ENCODE assay signal across 19 cellular contexts in genomic region chr3:62139957-62140356, GRCh38.
DNase-seq lines count a peak whose midpoint lies in the region; ATAC-seq and TF ChIP-seq lines count a peak whose summit lies in the region.
"Had no signal": no experiment of that assay in that cellular context is flagged by ENCODE, and none has a peak within 500 bp of the region (broad histone marks: within the 10 kb centered on the region; RNA-seq: fewer than 3 reads in every experiment).

No MANE protein-coding gene starts in this region.

- no peaks in the 10 kb centered on the region for H3K79me2 ChIP-seq in osteoblast (ENCODE audit: insufficient read depth, low read length)

- H3K36me3 ChIP-seq in osteoblast (ENCODE audit: insufficient read depth, low read length) (no peaks in the 10 kb centered on the region), prostate gland (no peaks in the 10 kb centered on the region)
- H3K36me3 ChIP-seq: cardiac muscle cell, vagina had no signal

- H3K27me3 ChIP-seq in osteoblast (ENCODE audit: insufficient read depth, low read length) (no peaks in the 10 kb centered on the region), prostate gland (replicated peaks; ENCODE audit: insufficient read depth) (no peaks in the 10 kb centered on the region)
- H3K27me3 ChIP-seq: cardiac muscle cell, vagina had no signal

- DNase-seq in H4 (ENCODE audit: low spot score) (peak; percentile 2), NOMO-1 treated with dmso at 0.1 percent for 144 hours (lab: John Stamatoyannopoulos, UW; ENCODE audit: unreplicated experiment) (peak; percentile 9), coronary artery (ENCODE audit: low spot score) (no peak), osteoblast (ENCODE audit: insufficient read length, low spot score, missing footprints) (peak; percentile 49), NCI-H526 treated with DMSO at 0.1 percent for 48 hours (lab: John Stamatoyannopoulos, UW) (no peak), ureter (ENCODE audit: low spot score) (no peak), prostate gland (ENCODE audit: low spot score) (no peak)
- DNase-seq: activated CD4-positive, alpha-beta memory T cell treated with anti-CD3 and anti-CD28 coated beads for 36 hours; activated naive CD4-positive, alpha-beta T cell treated with anti-CD3 and anti-CD28 coated beads, Interleukin-2, amount 50 U/mL, for 16 hours; activated T-cell treated with anti-CD3 and anti-CD28 coated beads, Interleukin-2, amount 50 U/mL, for 1 hour; CD8-positive, alpha-beta memory T cell; DMS79 treated with DMSO at 0.1 percent for 48 hours; left cardiac atrium; NCI-H1105; NCI-H774; stimulated activated naive CD8-positive, alpha-beta T cell treated with anti-CD3 and anti-CD28 coated beads, Interleukin-15, amount 100 ng/mL, for 72 hours had no signal

- TF ChIP-seq CTCF in coronary artery (IDR thresholded peaks at IDR 0.05) (no peak), osteoblast (IDR thresholded peaks at IDR 0.05; ENCODE audit: extremely low read depth, low read depth, low read length) (no peak), prostate gland (IDR thresholded peaks at IDR 0.05) (no peak)

- H3K27ac ChIP-seq in coronary artery, result peak overlapping the region; percentile 46 to 83
- H3K27ac ChIP-seq in osteoblast (ENCODE audit: low read depth, low read length), result no peak overlapping the region
- no peak overlapping the region for H3K27ac ChIP-seq in prostate gland
- H3K27ac ChIP-seq: cardiac muscle cell, vagina had no signal

- no peak for ATAC-seq in GM19035 (IDR thresholded peaks at IDR 0.05; ENCODE audit: unreplicated experiment)
- ATAC-seq: left cardiac atrium; stimulated activated naive CD8-positive, alpha-beta T cell treated with anti-CD3 and anti-CD28 coated beads, Interleukin-15, amount 100 ng/mL, for 72 hours had no signal

- H2AFZ ChIP-seq in osteoblast (ENCODE audit: low read length), result no peak overlapping the region

- intact Hi-C loops in prostate gland (cut with DNase I), result no loop called here

- no peak overlapping the region for H3K4me2 ChIP-seq in osteoblast (ENCODE audit: insufficient read depth, low read length)

- no peaks in the 10 kb centered on the region for H4K20me1 ChIP-seq in osteoblast (ENCODE audit: insufficient read depth, low read length)

- no peak for TF ChIP-seq POLR2A in prostate gland (IDR thresholded peaks at IDR 0.05)

- peaks cover 4% of the 10 kb centered on the region for H3K4me1 ChIP-seq in osteoblast (ENCODE audit: insufficient read depth, low read length)
- no peaks in the 10 kb centered on the region for H3K4me1 ChIP-seq in prostate gland (replicated peaks)
- H3K4me1 ChIP-seq: vagina had no signal

- 88% methylated on average over 6 of the region's 6 CpGs for WGBS in prostate gland

- H3K4me3 ChIP-seq in coronary artery (peak overlapping the region; percentile 15), osteoblast (ENCODE audit: insufficient read depth, low read length) (no peak overlapping the region), prostate gland (no peak overlapping the region)
- H3K4me3 ChIP-seq: cardiac muscle cell, vagina had no signal

- H3K9me3 ChIP-seq in osteoblast (ENCODE audit: low read depth, low read length) (no peaks in the 10 kb centered on the region), prostate gland (no peaks in the 10 kb centered on the region)
- H3K9me3 ChIP-seq: vagina had no signal

Comparison
In these comparisons a context has a peak if more than half of its experiments do, and no peak if none do; other contexts are left out.
1. DNase-seq: peak in H4 (single experiment), NOMO-1 treated with dmso at 0.1 percent for 144 hours (single experiment) and osteoblast (single experiment); none in coronary artery (single experiment), NCI-H526 treated with DMSO at 0.1 percent for 48 hours (single experiment), ureter (single experiment) and prostate gland (single experiment).
2. H3K27ac ChIP-seq: peak in coronary artery (2 of 2); none in osteoblast (single experiment) and prostate gland (0 of 2).